30 cellular contexts compared by ENCODE assay signal in genomic region chr9:77518688-77519087, GRCh38.
"Had no signal": no experiment of that assay in that cellular context is flagged by ENCODE, and none has a peak within 500 bp of the region (broad histone marks: within the 10 kb centered on the region; RNA-seq: fewer than 3 reads in every experiment).

No MANE protein-coding gene starts in this region.

- H3K4me3 ChIP-seq: coronary artery, dorsolateral prefrontal cortex, esophagus squamous epithelium, gastrocnemius medialis, heart right ventricle, left lung, lung had no signal

- H3K4me3 Mint-ChIP-seq: endodermal cell; memory B cell; naive thymus-derived CD4-positive, alpha-beta T cell had no signal

- H3K27ac Mint-ChIP-seq: endodermal cell; memory B cell; naive thymus-derived CD4-positive, alpha-beta T cell had no signal

- DNase-seq: dermis blood vessel endothelial cell; dorsolateral prefrontal cortex; effector CD4-positive, alpha-beta T cell; effector memory CD4-positive, alpha-beta T cell; endodermal cell; erythroblast; esophagus squamous epithelium; foreskin fibroblast; foreskin melanocyte; gastrocnemius medialis; glutamatergic neuron; head of caudate nucleus; heart right ventricle; hippocampal formation; left cardiac atrium; left lung; left ventricle myocardium superior; mammary epithelial cell; mesendoderm; midbrain; naive thymus-derived CD4-positive, alpha-beta T cell had no signal

- H3K9me3 Mint-ChIP-seq: memory B cell had no signal

- H3K9me3 ChIP-seq: esophagus squamous epithelium, gastrocnemius medialis, heart right ventricle, left lung had no signal

- ATAC-seq: esophagus mucosa; gastrocnemius medialis; heart right ventricle; left cardiac atrium; left lung; left ventricle myocardium superior; naive thymus-derived CD4-positive, alpha-beta T cell had no signal

- H3K4me1 Mint-ChIP-seq: endodermal cell, memory B cell had no signal

- H3K27me3 ChIP-seq: dorsolateral prefrontal cortex, esophagus squamous epithelium, gastrocnemius medialis, heart right ventricle, left lung had no signal

- H3K36me3 ChIP-seq: esophagus squamous epithelium, gastrocnemius medialis, heart right ventricle, left lung had no signal

- H3K36me3 Mint-ChIP-seq: memory B cell; naive thymus-derived CD4-positive, alpha-beta T cell had no signal

- FAIRE-seq: colon, endometrium, islet of Langerhans, keratinocyte had no signal

- H3K27ac ChIP-seq: coronary artery, dorsolateral prefrontal cortex, epithelial cell of prostate, esophagus squamous epithelium, gastrocnemius medialis, heart right ventricle, left lung had no signal
